Comparison of ENCODE assay signal across 12 cellular contexts in the genomic region with DNA sequence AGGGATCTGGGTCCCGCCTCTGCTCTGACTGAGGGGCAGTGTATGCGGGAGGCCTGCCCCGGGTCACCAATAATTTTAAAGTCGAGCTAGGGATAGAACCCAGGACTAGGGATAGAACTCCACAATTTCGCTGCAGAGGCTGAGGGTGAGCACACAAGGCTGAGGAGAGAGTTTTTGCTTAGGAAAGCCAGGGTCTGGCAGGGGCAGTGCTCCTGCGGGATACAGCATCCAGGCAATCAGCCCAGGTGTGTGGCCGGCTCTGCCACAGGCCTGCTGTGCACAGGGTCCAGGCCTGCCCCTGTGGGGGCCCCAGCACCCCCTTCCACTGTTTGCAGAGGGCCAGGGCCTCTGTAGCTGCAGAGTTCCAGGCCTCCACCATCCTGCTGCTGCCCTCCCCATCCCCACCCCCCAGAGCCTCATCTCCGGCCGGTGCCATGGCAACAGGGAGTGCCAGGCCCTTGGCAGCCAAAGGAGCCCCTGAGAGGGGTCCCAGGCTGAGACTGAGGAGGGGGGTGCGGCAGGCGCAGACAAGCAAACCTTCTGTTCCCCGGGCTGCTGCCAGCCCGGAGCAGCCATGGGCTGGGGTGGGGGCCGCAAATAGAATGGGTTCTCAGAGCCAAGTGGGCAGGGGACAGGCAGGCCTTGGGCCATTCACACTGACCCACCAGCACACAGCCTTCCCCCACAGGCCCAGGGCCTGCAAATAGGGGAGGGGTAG. TPM values are rescaled to one million over a fixed set of nuclear protein-coding genes. Genes with fewer than 3 reads are reported as not detected.
A peak's percentile ranks its signal among the peaks of the same experiment; 100 is the strongest.
DNase-seq lines count a peak whose midpoint lies in the region; TF ChIP-seq lines count a peak whose summit lies in the region.
"Had no signal": no experiment of that assay in that cellular context is flagged by ENCODE, and none has a peak within 500 bp of the region (broad histone marks: within the 10 kb centered on the region; RNA-seq: fewer than 3 reads in every experiment).

No MANE protein-coding gene starts in this region.

- H3K4me2 ChIP-seq in neuronal stem cell (ENCODE audit: insufficient read depth, low read length, poor library complexity, severe bottlenecking): no peak overlapping the region

- H2BK5ac ChIP-seq in neuronal stem cell (ENCODE audit: low read length): peak overlapping the region; percentile 50

- TF ChIP-seq POLR2A in esophagus squamous epithelium (IDR thresholded peaks at IDR 0.05): no peak
- TF ChIP-seq POLR2A in thyroid gland (IDR thresholded peaks at IDR 0.05): no peak
- no peak for TF ChIP-seq POLR2A in lower leg skin (IDR thresholded peaks at IDR 0.05)

- H3K4me1 ChIP-seq in esophagus squamous epithelium (peaks cover 3 to 98% (median 38%) of the 10 kb centered on the region in 3 donors), neuronal stem cell (ENCODE audit: control insufficient read depth in 2 of 2, insufficient read depth in 1 of 2, low read depth in 1 of 2, low read length in 2 of 2) (peaks cover 31 to 48% of the 10 kb centered on the region in 2 donors), thyroid gland (peaks cover 0 to 6% of the 10 kb centered on the region in 2 donors)

- H2BK15ac ChIP-seq in neuronal stem cell (ENCODE audit: low read length): peak overlapping the region; percentile 39

- H3K9me3 ChIP-seq in esophagus squamous epithelium: no peaks in the 10 kb centered on the region
- H3K9me3 ChIP-seq in neuronal stem cell (replicated peaks in 1 of 2; ENCODE audit: control insufficient read depth in 2 of 2, insufficient read depth in 1 of 2, low read depth in 1 of 2, low read length in 2 of 2): no peaks in the 10 kb centered on the region
- H3K9me3 ChIP-seq in thyroid gland: no peaks in the 10 kb centered on the region
- H3K9me3 ChIP-seq: adrenal gland had no signal

- DNase-seq in DMS 273 (lab: John Stamatoyannopoulos, UW; ENCODE audit: unreplicated experiment): peak; percentile 23
- DNase-seq in DMS 273 treated with DMSO at 0.1 percent for 48 hours (lab: John Stamatoyannopoulos, UW): no peak
- DNase-seq in esophagus squamous epithelium (lab: John Stamatoyannopoulos, UW): no peak
- no peak for DNase-seq in neuronal stem cell (ENCODE audit: low spot score)
- no peak for DNase-seq in thyroid gland
- no peak for DNase-seq in SW 1271 (lab: John Stamatoyannopoulos, UW)
- DNase-seq in lower leg skin (ENCODE audit: low spot score in 2 of 2): no peak
- DNase-seq in NCI-H526 (lab: John Stamatoyannopoulos, UW): no peak
- DNase-seq: adrenal gland had no signal

- peak overlapping the region; percentile 31 for H3K9ac ChIP-seq in neuronal stem cell (ENCODE audit: low read depth, low read length, poor library complexity)

- H2AFZ ChIP-seq in neuronal stem cell (ENCODE audit: low read length): peak overlapping the region; percentile 37

- peak overlapping the region; percentile 84 for H2AK5ac ChIP-seq in neuronal stem cell (ENCODE audit: low read depth, low read length)

- no peak overlapping the region for H4K8ac ChIP-seq in neuronal stem cell (ENCODE audit: low read depth, low read length)

- H3K23ac ChIP-seq in neuronal stem cell (ENCODE audit: low read depth, low read length, poor library complexity): peak overlapping the region; percentile 21

- peak overlapping the region; percentile 84 for H3K18ac ChIP-seq in neuronal stem cell (ENCODE audit: low read length)

- H3K79me1 ChIP-seq in neuronal stem cell (ENCODE audit: low read depth, low read length): no peaks in the 10 kb centered on the region

- no peaks in the 10 kb centered on the region for H3K36me3 ChIP-seq in esophagus squamous epithelium
- no peaks in the 10 kb centered on the region for H3K36me3 ChIP-seq in neuronal stem cell (replicated peaks in 1 of 2; ENCODE audit: control insufficient read depth in 2 of 2, insufficient read depth in 2 of 2, low read length in 2 of 2)
- no peaks in the 10 kb centered on the region for H3K36me3 ChIP-seq in thyroid gland
- H3K36me3 ChIP-seq: adrenal gland had no signal

- WGBS in esophagus squamous epithelium, 2 donors: 40 to 72% methylated on average over 1 to 8 of the region's 14 CpGs
- WGBS in neuronal stem cell (ENCODE audit: extremely low coverage in 2 of 2, insufficient read length in 2 of 2, insufficient replicate concordance in 1 of 2), 2 donors: no CpG with 5 or more reads among the region's 14 CpGs
- WGBS in thyroid gland, 2 donors: 67 to 73% methylated on average over 11 to 14 of the region's 14 CpGs
- 77 to 79% methylated on average over 13 to 14 of the region's 14 CpGs for WGBS in lower leg skin, 2 donors

- H2BK120ac ChIP-seq in neuronal stem cell (ENCODE audit: low read depth, low read length): no peak overlapping the region

- no peak overlapping the region for H2BK12ac ChIP-seq in neuronal stem cell (ENCODE audit: low read length)

- no peak overlapping the region for H4K91ac ChIP-seq in neuronal stem cell (ENCODE audit: low read depth, low read length, poor library complexity)

- TF ChIP-seq CTCF in esophagus squamous epithelium (IDR thresholded peaks at IDR 0.05): no peak
- TF ChIP-seq CTCF in thyroid gland (IDR thresholded peaks at IDR 0.05): no peak
- TF ChIP-seq CTCF in lower leg skin (IDR thresholded peaks at IDR 0.05): no peak

- peak overlapping the region; percentile 91 for H3K14ac ChIP-seq in neuronal stem cell (ENCODE audit: low read length)

- H3K4ac ChIP-seq in neuronal stem cell (ENCODE audit: low read length): no peak overlapping the region

- intact Hi-C loops in esophagus squamous epithelium (cut with DNase I) (no loop called here), thyroid gland (cut with DNase I) (no loop called here), lower leg skin (cut with DNase I; ENCODE audit: low total_unique reads) (no loop called here)

- H3K4me3 ChIP-seq in esophagus squamous epithelium (peak overlapping the region in 1 of 4 donors; percentile 32), neuronal stem cell (ENCODE audit: low read length in 2 of 2) (no peak overlapping the region), thyroid gland (replicated peaks in 1 of 3) (no peak overlapping the region), lower leg skin (ENCODE audit: low read depth, poor library complexity, severe bottlenecking) (no peak overlapping the region)
- H3K4me3 ChIP-seq: adrenal gland had no signal

- H3K27me3 ChIP-seq in esophagus squamous epithelium: peaks cover 0 to 5% (median 0%) of the 10 kb centered on the region in 4 donors
- no peaks in the 10 kb centered on the region for H3K27me3 ChIP-seq in neuronal stem cell (ENCODE audit: control insufficient read depth in 3 of 3, insufficient read depth in 3 of 3, low read depth in 1 of 3, low read length in 3 of 3)
- H3K27me3 ChIP-seq in thyroid gland: no peaks in the 10 kb centered on the region
- H3K27me3 ChIP-seq: adrenal gland had no signal

- H3K27ac ChIP-seq in esophagus squamous epithelium (peak overlapping the region; percentile 31 to 91 (median 81)), neuronal stem cell (replicated peaks; ENCODE audit: low read length) (no peak overlapping the region), thyroid gland (peak overlapping the region in 2 of 3 donors; percentile 46 to 63)
- H3K27ac ChIP-seq: 22Rv1 had no signal

RNA-seq across cellular contexts. Expression of gene PDGFRB, which starts 8.6 kb away (rescaled TPM):
- 10 to 100 TPM in 3 of 4 donors, 1 to 10 TPM in 1; 5.6 to 51.7 (median 31.0) TPM for total RNA-seq in esophagus squamous epithelium
- 11.0 TPM for polyA plus RNA-seq in neuronal stem cell (2013, experiment 1 of 2)
- 11.2 TPM for polyA plus RNA-seq in neuronal stem cell (2013, experiment 2 of 2)
- total RNA-seq in thyroid gland: 100 to 1,000 TPM in 2 of 4 donors, 10 to 100 TPM in 2; 47.3 to 108 (median 84.8) TPM
- total RNA-seq in lower leg skin: 10 to 100 TPM; 33.9 to 88.7 (median 41.7) TPM

RNA-seq across cellular contexts. Expression of gene CDX1, which starts 19.6 kb away (rescaled TPM):
- total RNA-seq in esophagus squamous epithelium (not detected), thyroid gland (not detected), lower leg skin (not detected)
- 0.10 TPM for polyA plus RNA-seq in neuronal stem cell (2013, experiment 1 of 2)
- 0.10 TPM for polyA plus RNA-seq in neuronal stem cell (2013, experiment 2 of 2)
- total RNA-seq: lung microvascular endothelial cell, pulmonary artery endothelial cell had no signal

RNA-seq across cellular contexts. Expression of gene SLC6A7, which starts 42.8 kb away (rescaled TPM):
- total RNA-seq in esophagus squamous epithelium (not detected), thyroid gland (not detected), lower leg skin (under 1 TPM in 1 of 4 donors, not detected in 3; 0.88 TPM)
- polyA plus RNA-seq in neuronal stem cell (2013, experiment 1 of 2): not detected
- polyA plus RNA-seq in neuronal stem cell (2013, experiment 2 of 2): 0.01 TPM
- total RNA-seq: adrenal gland, lung microvascular endothelial cell, pulmonary artery endothelial cell had no signal
- polyA plus RNA-seq: adrenal gland had no signal
